Comparison of ENCODE assay signal across 16 cellular contexts in the genomic region with DNA sequence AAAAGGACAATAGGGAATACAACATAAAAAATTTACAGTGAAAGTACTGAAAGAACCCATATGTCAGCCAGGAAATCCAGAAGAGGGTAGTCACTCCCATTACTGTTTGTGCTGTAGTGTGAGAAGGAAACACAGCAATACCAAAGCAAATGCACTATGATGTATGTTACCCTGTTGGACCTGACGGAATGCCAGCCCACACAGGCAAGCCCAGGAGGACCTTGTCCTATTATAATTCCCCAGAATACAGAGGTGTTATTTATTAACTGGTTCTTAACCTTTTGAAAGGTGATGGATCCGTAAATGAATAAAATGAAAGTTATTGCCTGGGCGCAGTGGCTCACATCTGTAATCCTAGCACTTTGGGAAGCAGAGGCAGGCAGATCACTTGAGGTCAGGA.
A peak's percentile ranks its signal among the peaks of the same experiment; 100 is the strongest.
DNase-seq lines count a peak whose midpoint lies in the region; TF ChIP-seq lines count a peak whose summit lies in the region.
"Had no signal": no experiment of that assay in that cellular context is flagged by ENCODE, and none has a peak within 500 bp of the region (broad histone marks: within the 10 kb centered on the region; RNA-seq: fewer than 3 reads in every experiment).

No MANE protein-coding gene starts in this region.

- H3K27ac ChIP-seq in liver (ENCODE audit: low read depth in 1 of 2, low read length in 2 of 2), result peak overlapping the region; percentile 21 to 59

- H3K9ac ChIP-seq in liver (ENCODE audit: low read depth in 1 of 2, low read length in 2 of 2), result no peak overlapping the region

- DNase-seq in left kidney (ENCODE audit: low read depth, low spot score), result peak; percentile 3
- DNase-seq in renal cortical epithelial cell (ENCODE audit: low read depth), result peak; percentile 16
- no peak for DNase-seq in central memory CD4-positive, alpha-beta T cell
- DNase-seq in NCI-H2227 treated with DMSO at 0.1 percent for 48 hours (lab: John Stamatoyannopoulos, UW), result no peak
- DNase-seq in NCI-H82 treated with DMSO at 0.1 percent for 48 hours (lab: John Stamatoyannopoulos, UW; ENCODE audit: unreplicated experiment), result no peak
- DNase-seq: C1 segment of cervical spinal cord; Calu3; CD4-positive, alpha-beta memory T cell; COR-L47; DMS53; DMS79 treated with DMSO at 0.1 percent for 48 hours; GF-D8; GOT3; HFFc6 had no signal

- no peak for TF ChIP-seq CTCF in liver (IDR thresholded peaks at IDR 0.05; ENCODE audit: low read depth, low read length, missing input control)

- no peak overlapping the region for H3K4me3 ChIP-seq in liver (ENCODE audit: low read depth in 1 of 3, low read length in 3 of 3)
- H3K4me3 ChIP-seq: HAP-1 had no signal

- peaks cover 0 to 11% (median 9%) of the 10 kb centered on the region in 4 donors for H3K36me3 ChIP-seq in liver (ENCODE audit: control insufficient read depth in 4 of 4, insufficient read depth in 3 of 4, low read depth in 1 of 4, low read length in 3 of 4)
- H3K36me3 ChIP-seq: HAP-1 had no signal

- WGBS in liver, result 47% methylated on average over 3 of the region's 3 CpGs

- TF ChIP-seq RAD21 in liver (IDR thresholded peaks at IDR 0.05), result peak in 1 of 2 donors; percentile 10

- no peaks in the 10 kb centered on the region for H3K27me3 ChIP-seq in liver (ENCODE audit: control insufficient read depth in 4 of 4, insufficient read depth in 4 of 4, low read length in 3 of 4)

- H3K9me3 ChIP-seq in liver (ENCODE audit: control insufficient read depth in 4 of 4, low read length in 3 of 4), result no peaks in the 10 kb centered on the region
- H3K9me3 ChIP-seq: HAP-1 had no signal

- H3K4me1 ChIP-seq in liver (ENCODE audit: control insufficient read depth in 4 of 4, insufficient read depth in 4 of 4, low read length in 3 of 4), result peaks cover 2 to 21% (median 17%) of the 10 kb centered on the region in 4 donors
- H3K4me1 ChIP-seq: HAP-1 had no signal

TF ChIP-seq in liver, 16 proteins besides CTCF, POLR2A, EP300 and RAD21:
- TF ChIP-seq JUND (IDR thresholded peaks at IDR 0.05) (peak; percentile 21 to 26), FOXA1 (IDR thresholded peaks at IDR 0.05) (no peak), EGR1 (IDR thresholded peaks at IDR 0.05; ENCODE audit: low read depth in 2 of 2) (no peak), HNF4A (conservative IDR thresholded peaks at IDR 0.05) (peak; percentile 86 to 87), RXRA (IDR thresholded peaks at IDR 0.05) (peak; percentile 29 to 67), SP1 (IDR thresholded peaks at IDR 0.05) (peak; percentile 81), HNF4G (IDR thresholded peaks at IDR 0.05) (peak; percentile 37)
- TF ChIP-seq, protein P1, sequence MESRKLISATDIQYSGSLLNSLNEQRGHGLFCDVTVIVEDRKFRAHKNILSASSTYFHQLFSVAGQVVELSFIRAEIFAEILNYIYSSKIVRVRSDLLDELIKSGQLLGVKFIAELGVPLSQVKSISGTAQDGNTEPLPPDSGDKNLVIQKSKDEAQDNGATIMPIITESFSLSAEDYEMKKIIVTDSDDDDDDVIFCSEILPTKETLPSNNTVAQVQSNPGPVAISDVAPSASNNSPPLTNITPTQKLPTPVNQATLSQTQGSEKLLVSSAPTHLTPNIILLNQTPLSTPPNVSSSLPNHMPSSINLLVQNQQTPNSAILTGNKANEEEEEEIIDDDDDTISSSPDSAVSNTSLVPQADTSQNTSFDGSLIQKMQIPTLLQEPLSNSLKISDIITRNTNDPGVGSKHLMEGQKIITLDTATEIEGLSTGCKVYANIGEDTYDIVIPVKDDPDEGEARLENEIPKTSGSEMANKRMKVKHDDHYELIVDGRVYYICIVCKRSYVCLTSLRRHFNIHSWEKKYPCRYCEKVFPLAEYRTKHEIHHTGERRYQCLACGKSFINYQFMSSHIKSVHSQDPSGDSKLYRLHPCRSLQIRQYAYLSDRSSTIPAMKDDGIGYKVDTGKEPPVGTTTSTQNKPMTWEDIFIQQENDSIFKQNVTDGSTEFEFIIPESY (IDR thresholded peaks at IDR 0.05), result no peak
TF ChIP-seq in liver: peak in this region for 5.

Comparison
In these comparisons a context has a peak if more than half of its experiments do, and no peak if none do; other contexts are left out.
1. DNase-seq: peak in left kidney (single experiment) and renal cortical epithelial cell (single experiment); none in central memory CD4-positive, alpha-beta T cell (single experiment), NCI-H2227 treated with DMSO at 0.1 percent for 48 hours (single experiment) and NCI-H82 treated with DMSO at 0.1 percent for 48 hours (single experiment).